30 cellular contexts compared by ENCODE assay signal in the genomic region with DNA sequence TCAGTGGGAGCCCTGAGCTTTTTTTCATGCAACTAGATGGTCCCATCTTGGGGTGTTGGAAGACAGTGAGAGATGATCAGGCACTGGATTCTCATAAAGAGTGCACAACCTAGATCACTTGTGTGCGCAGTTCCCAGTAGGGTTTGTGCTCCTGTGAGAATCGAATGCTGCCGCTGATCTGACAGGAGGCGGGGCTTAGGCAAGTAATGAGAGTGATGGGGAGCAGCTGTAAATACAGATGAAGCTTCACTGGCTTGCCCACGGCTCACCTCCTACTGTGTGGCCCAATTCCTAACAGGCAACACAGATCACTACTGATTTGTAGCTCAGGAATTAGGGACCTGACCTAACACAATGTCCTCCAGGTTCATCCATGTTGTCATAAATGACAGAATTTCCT.
"Had no signal": no experiment of that assay in that cellular context is flagged by ENCODE, and none has a peak within 500 bp of the region (broad histone marks: within the 10 kb centered on the region; RNA-seq: fewer than 3 reads in every experiment).

No MANE protein-coding gene starts in this region.

- H3K4me3 ChIP-seq: pancreas, psoas muscle, right lobe of liver, sigmoid colon, skin epidermis, smooth muscle cell, spleen, suprapubic skin, testis, tibial artery, transverse colon, upper lobe of left lung, vagina had no signal

- H3K4me2 ChIP-seq: smooth muscle cell had no signal

- H3K27ac ChIP-seq: neutrophil, pancreas, psoas muscle, right lobe of liver, sigmoid colon, skin epidermis, spleen, suprapubic skin, testis, tibial artery, transverse colon, upper lobe of left lung, vagina had no signal

- H3K36me3 ChIP-seq: neutrophil, pancreas, right lobe of liver, sigmoid colon, spleen, suprapubic skin, tibial artery, transverse colon, upper lobe of left lung, vagina had no signal

- H3K4me1 ChIP-seq: pancreas, psoas muscle, right lobe of liver, sigmoid colon, spleen, suprapubic skin, testis, tibial artery, transverse colon, upper lobe of left lung, vagina had no signal

- ATAC-seq: naive thymus-derived CD8-positive, alpha-beta T cell; natural killer cell treated with Interleukin-12 subunit alpha and Interleukin-12 subunit beta and Interleukin-15 and Interleukin-18, amount 100 ng/mL, for 72 hours; pancreas; psoas muscle; right cardiac atrium; right lobe of liver; stimulated activated memory B cell treated with anti-CD40 and anti-IgM and Interleukin-4, amounts not matched to agents 10 μg/mL and 1 μg/mL and 100 μg/mL, for 72 hours; stimulated activated naive CD8-positive, alpha-beta T cell treated with anti-CD3 and anti-CD28 coated beads, Interleukin-15, amount 100 ng/mL, for 72 hours; stimulated activated naive CD8-positive, alpha-beta T cell treated with anti-CD3 and anti-CD28 coated beads, Interleukin-15, Interleukin-2, amounts not matched to agents 100 U/mL and 50 U/mL, for 24 hours had no signal

- DNase-seq: naive thymus-derived CD8-positive, alpha-beta T cell; nephron progenitor cell; nucleus accumbens; pancreas; posterior cingulate gyrus; psoas muscle; right cardiac atrium; right lobe of liver; sigmoid colon; spleen; stimulated activated CD4-positive, alpha-beta T cell treated with anti-CD3 and anti-CD28 coated beads, Interleukin-12 subunit alpha, Interleukin-12 subunit beta, amount 100 ng/mL, for 4 hours; stimulated activated CD4-positive, alpha-beta T cell treated with anti-CD3 and anti-CD28 coated beads, Interleukin-1b, Interleukin-23, amount 100 ng/mL, for 48 hours; stimulated activated CD4-positive, alpha-beta T cell treated with anti-CD3 and anti-CD28 coated beads, Interleukin-4, amount 100 ng/mL, for 1 hour; stimulated activated CD4-positive, alpha-beta T cell treated with anti-CD3 and anti-CD28 coated beads, Interleukin-4, amount 100 ng/mL, for 4 hours; stimulated activated CD8-positive, alpha-beta memory T cell treated with anti-CD3 and anti-CD28 coated beads, Interleukin-4, amount 100 ng/mL, for 48 hours; stimulated activated naive CD4-positive, alpha-beta T cell; stimulated activated naive CD8-positive, alpha-beta T cell treated with anti-CD3 and anti-CD28 coated beads, Interleukin-15, amount 100 ng/mL, for 72 hours; stimulated activated naive CD8-positive, alpha-beta T cell treated with anti-CD3 and anti-CD28 coated beads, Interleukin-15, Interleukin-2, amounts not matched to agents 100 U/mL and 50 U/mL, for 24 hours; substantia nigra; testis; tibial artery; transverse colon; upper lobe of left lung had no signal

- H3K9me3 ChIP-seq: neutrophil, pancreas, psoas muscle, right lobe of liver, sigmoid colon, spleen, suprapubic skin, testis, tibial artery, transverse colon, upper lobe of left lung, vagina had no signal

- H3K27me3 ChIP-seq: right lobe of liver, suprapubic skin, testis, upper lobe of left lung, vagina had no signal
